Comparison of ENCODE assay signal across 8 cellular contexts in genomic region chr18:76983184-76983583, GRCh38.
DNase-seq lines count a peak whose midpoint lies in the region; ATAC-seq and TF ChIP-seq lines count a peak whose summit lies in the region.

No MANE protein-coding gene starts in this region.

- intact Hi-C loops in activated B cell treated with CpG ODN at 0.5 μM for 24 hours (cut with micrococcal nuclease), result loop anchor here (1.0 to 5.0 kb wide), 7 partner anchors 18 to 669 kb away; partner anchors contain the start of genes MBP and ZNF236

- CTCF ChIA-PET in activated B cell treated with CpG ODN at 0.5 μM for 24 hours (lab: Charles Lee), result interaction anchor here (0.7 to 8.0 kb wide), 23 partner anchors 8 to 229 kb away, joined by 3 to 182 read pairs (median 5); no protein-coding TSS in a partner anchor

- H3K27me3 ChIP-seq in kidney epithelial cell (ENCODE audit: control insufficient read depth, insufficient read depth, low read length), result peaks cover 5% of the 10 kb centered on the region

- H3K4me1 Mint-ChIP-seq in activated B cell treated with CpG ODN at 0.5 μM for 24 hours, result peaks cover 56% of the 10 kb centered on the region

- TF ChIP-seq CTCF in activated B cell treated with CpG ODN at 0.5 μM for 24 hours (IDR thresholded peaks at IDR 0.05) (no peak), kidney epithelial cell (IDR thresholded peaks at IDR 0.05; ENCODE audit: insufficient read depth, low read length, poor library complexity, severe bottlenecking) (peak; percentile 95)

- no peaks in the 10 kb centered on the region for H3K36me3 Mint-ChIP-seq in activated B cell treated with CpG ODN at 0.5 μM for 24 hours (ENCODE audit: low read depth)

- H3K4me3 Mint-ChIP-seq in activated B cell treated with CpG ODN at 0.5 μM for 24 hours, result peak overlapping the region; percentile 35

- H3K27me3 Mint-ChIP-seq in activated B cell treated with CpG ODN at 0.5 μM for 24 hours, result no peaks in the 10 kb centered on the region

- DNase-seq in AG20443 (ENCODE audit: low spot score) (peak; percentile 92), NCI-H2227 treated with DMSO at 0.1 percent for 48 hours (lab: John Stamatoyannopoulos, UW) (peak; percentile 44), activated B cell treated with CpG ODN at 0.5 μM for 24 hours (peak; percentile 80), caudate nucleus (lab: John Stamatoyannopoulos, UW) (peak in 57 of 61 donors; percentile 23 to 85 (median 62)), kidney epithelial cell (ENCODE audit: low read depth) (peak; percentile 43)
- peak; percentile 71 for DNase-seq in stimulated activated CD4-positive, alpha-beta T cell treated with anti-CD3 and anti-CD28 coated beads, Interleukin-2, amount 100 ng/mL, for 4 hours (ENCODE audit: low read depth)

- peak; percentile 77 for ATAC-seq in GM18909 (IDR thresholded peaks at IDR 0.05; ENCODE audit: poor library complexity, unreplicated experiment)
- peak; percentile 87 for ATAC-seq in HG03139 (IDR thresholded peaks at IDR 0.05; ENCODE audit: unreplicated experiment)
- peak; percentile 79 for ATAC-seq in activated B cell treated with CpG ODN at 0.5 μM for 24 hours (ENCODE audit: low read depth)

- H3K27ac Mint-ChIP-seq in activated B cell treated with CpG ODN at 0.5 μM for 24 hours, result peak overlapping the region; percentile 69

- no peak overlapping the region for H3K4me3 ChIP-seq in kidney epithelial cell (ENCODE audit: low read depth, low read length)

- peak overlapping the region; percentile 36 for H3K27ac ChIP-seq in caudate nucleus (ENCODE audit: low read depth, low read length)

- POLR2A ChIA-PET in activated B cell treated with CpG ODN at 0.5 μM for 24 hours (lab: Charles Lee), result interaction anchor here (0.8 to 7.7 kb wide), 4 partner anchors 19 to 70 kb away, joined by 3 to 104 read pairs (median 8); no protein-coding TSS in a partner anchor

- H3K36me3 ChIP-seq in kidney epithelial cell (ENCODE audit: control insufficient read depth, insufficient read depth, low read length), result no peaks in the 10 kb centered on the region

- H3K9me3 Mint-ChIP-seq in activated B cell treated with CpG ODN at 0.5 μM for 24 hours, result no peaks in the 10 kb centered on the region
